Comparison of ENCODE assay signal across 1 cellular context in genomic region chr5:16701134-16702094, GRCh38.
TF ChIP-seq lines count a peak whose summit lies in the region.

No MANE protein-coding gene starts in this region.

TF ChIP-seq in HepG2, 621 proteins besides CTCF, POLR2A, EP300 and RAD21:
- TF ChIP-seq, protein P1, sequence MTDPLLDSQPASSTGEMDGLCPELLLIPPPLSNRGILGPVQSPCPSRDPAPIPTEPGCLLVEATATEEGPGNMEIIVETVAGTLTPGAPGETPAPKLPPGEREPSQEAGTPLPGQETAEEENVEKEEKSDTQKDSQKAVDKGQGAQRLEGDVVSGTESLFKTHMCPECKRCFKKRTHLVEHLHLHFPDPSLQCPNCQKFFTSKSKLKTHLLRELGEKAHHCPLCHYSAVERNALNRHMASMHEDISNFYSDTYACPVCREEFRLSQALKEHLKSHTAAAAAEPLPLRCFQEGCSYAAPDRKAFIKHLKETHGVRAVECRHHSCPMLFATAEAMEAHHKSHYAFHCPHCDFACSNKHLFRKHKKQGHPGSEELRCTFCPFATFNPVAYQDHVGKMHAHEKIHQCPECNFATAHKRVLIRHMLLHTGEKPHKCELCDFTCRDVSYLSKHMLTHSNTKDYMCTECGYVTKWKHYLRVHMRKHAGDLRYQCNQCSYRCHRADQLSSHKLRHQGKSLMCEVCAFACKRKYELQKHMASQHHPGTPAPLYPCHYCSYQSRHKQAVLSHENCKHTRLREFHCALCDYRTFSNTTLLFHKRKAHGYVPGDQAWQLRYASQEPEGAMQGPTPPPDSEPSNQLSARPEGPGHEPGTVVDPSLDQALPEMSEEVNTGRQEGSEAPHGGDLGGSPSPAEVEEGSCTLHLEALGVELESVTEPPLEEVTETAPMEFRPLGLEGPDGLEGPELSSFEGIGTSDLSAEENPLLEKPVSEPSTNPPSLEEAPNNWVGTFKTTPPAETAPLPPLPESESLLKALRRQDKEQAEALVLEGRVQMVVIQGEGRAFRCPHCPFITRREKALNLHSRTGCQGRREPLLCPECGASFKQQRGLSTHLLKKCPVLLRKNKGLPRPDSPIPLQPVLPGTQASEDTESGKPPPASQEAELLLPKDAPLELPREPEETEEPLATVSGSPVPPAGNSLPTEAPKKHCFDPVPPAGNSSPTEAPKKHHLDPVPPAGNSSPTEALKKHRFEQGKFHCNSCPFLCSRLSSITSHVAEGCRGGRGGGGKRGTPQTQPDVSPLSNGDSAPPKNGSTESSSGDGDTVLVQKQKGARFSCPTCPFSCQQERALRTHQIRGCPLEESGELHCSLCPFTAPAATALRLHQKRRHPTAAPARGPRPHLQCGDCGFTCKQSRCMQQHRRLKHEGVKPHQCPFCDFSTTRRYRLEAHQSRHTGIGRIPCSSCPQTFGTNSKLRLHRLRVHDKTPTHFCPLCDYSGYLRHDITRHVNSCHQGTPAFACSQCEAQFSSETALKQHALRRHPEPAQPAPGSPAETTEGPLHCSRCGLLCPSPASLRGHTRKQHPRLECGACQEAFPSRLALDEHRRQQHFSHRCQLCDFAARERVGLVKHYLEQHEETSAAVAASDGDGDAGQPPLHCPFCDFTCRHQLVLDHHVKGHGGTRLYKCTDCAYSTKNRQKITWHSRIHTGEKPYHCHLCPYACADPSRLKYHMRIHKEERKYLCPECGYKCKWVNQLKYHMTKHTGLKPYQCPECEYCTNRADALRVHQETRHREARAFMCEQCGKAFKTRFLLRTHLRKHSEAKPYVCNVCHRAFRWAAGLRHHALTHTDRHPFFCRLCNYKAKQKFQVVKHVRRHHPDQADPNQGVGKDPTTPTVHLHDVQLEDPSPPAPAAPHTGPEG (CRISPR knock-in tag; IDR thresholded peaks at IDR 0.05): no peak
- TF ChIP-seq ZNF451 (CRISPR knock-in tag; IDR thresholded peaks at IDR 0.05): no peak
- TF ChIP-seq ZFP36 (IDR thresholded peaks at IDR 0.05; ENCODE audit: borderline replicate concordance, low read depth, low read length, partially characterized antibody): no peak
- no peak for TF ChIP-seq ZNF530 (CRISPR knock-in tag; IDR thresholded peaks at IDR 0.05; ENCODE audit: low read depth)
- TF ChIP-seq ONECUT2 (CRISPR knock-in tag; IDR thresholded peaks at IDR 0.05): no peak
- TF ChIP-seq, protein P2, sequence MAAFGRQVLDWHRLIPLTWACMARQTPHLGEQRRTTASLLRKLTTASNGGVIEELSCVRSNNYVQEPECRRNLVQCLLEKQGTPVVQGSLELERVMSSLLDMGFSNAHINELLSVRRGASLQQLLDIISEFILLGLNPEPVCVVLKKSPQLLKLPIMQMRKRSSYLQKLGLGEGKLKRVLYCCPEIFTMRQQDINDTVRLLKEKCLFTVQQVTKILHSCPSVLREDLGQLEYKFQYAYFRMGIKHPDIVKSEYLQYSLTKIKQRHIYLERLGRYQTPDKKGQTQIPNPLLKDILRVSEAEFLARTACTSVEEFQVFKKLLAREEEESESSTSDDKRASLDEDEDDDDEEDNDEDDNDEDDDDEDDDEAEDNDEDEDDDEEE (CRISPR knock-in tag; IDR thresholded peaks at IDR 0.05): no peak
- TF ChIP-seq ZNF576 (CRISPR knock-in tag; IDR thresholded peaks at IDR 0.05): no peak
- no peak for TF ChIP-seq KLF6 (CRISPR knock-in tag; IDR thresholded peaks at IDR 0.05)
- TF ChIP-seq ZNF709 (CRISPR knock-in tag; IDR thresholded peaks at IDR 0.05): no peak
- TF ChIP-seq ZNF224 (CRISPR knock-in tag; IDR thresholded peaks at IDR 0.05): no peak
- TF ChIP-seq, protein P3, sequence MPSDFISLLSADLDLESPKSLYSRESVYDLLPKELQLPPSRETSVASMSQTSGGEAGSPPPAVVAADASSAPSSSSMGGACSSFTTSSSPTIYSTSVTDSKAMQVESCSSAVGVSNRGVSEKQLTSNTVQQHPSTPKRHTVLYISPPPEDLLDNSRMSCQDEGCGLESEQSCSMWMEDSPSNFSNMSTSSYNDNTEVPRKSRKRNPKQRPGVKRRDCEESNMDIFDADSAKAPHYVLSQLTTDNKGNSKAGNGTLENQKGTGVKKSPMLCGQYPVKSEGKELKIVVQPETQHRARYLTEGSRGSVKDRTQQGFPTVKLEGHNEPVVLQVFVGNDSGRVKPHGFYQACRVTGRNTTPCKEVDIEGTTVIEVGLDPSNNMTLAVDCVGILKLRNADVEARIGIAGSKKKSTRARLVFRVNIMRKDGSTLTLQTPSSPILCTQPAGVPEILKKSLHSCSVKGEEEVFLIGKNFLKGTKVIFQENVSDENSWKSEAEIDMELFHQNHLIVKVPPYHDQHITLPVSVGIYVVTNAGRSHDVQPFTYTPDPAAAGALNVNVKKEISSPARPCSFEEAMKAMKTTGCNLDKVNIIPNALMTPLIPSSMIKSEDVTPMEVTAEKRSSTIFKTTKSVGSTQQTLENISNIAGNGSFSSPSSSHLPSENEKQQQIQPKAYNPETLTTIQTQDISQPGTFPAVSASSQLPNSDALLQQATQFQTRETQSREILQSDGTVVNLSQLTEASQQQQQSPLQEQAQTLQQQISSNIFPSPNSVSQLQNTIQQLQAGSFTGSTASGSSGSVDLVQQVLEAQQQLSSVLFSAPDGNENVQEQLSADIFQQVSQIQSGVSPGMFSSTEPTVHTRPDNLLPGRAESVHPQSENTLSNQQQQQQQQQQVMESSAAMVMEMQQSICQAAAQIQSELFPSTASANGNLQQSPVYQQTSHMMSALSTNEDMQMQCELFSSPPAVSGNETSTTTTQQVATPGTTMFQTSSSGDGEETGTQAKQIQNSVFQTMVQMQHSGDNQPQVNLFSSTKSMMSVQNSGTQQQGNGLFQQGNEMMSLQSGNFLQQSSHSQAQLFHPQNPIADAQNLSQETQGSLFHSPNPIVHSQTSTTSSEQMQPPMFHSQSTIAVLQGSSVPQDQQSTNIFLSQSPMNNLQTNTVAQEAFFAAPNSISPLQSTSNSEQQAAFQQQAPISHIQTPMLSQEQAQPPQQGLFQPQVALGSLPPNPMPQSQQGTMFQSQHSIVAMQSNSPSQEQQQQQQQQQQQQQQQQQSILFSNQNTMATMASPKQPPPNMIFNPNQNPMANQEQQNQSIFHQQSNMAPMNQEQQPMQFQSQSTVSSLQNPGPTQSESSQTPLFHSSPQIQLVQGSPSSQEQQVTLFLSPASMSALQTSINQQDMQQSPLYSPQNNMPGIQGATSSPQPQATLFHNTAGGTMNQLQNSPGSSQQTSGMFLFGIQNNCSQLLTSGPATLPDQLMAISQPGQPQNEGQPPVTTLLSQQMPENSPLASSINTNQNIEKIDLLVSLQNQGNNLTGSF (CRISPR knock-in tag; IDR thresholded peaks at IDR 0.05): no peak
